In genomic region chr13:43487885-43488284, GRCh38 we compare ENCODE assay signal across 28 cellular contexts.
"Had no signal": no experiment of that assay in that cellular context is flagged by ENCODE, and none has a peak within 500 bp of the region (broad histone marks: within the 10 kb centered on the region; RNA-seq: fewer than 3 reads in every experiment).

No MANE protein-coding gene starts in this region.

- H3K27me3 ChIP-seq: colonic mucosa, esophagus squamous epithelium, gastrocnemius medialis, heart right ventricle had no signal

- H3K36me3 Mint-ChIP-seq: immature natural killer cell, mesothelial cell of epicardium had no signal

- H3K9me3 Mint-ChIP-seq: endodermal cell had no signal

- H3K4me1 ChIP-seq: colonic mucosa, esophagus squamous epithelium, lower lobe of right lung had no signal

- H3K9me3 ChIP-seq: colonic mucosa, esophagus squamous epithelium, gastrocnemius medialis, heart right ventricle, lower lobe of right lung, mucosa of descending colon had no signal

- H3K27ac Mint-ChIP-seq: dendritic cell treated with granulocyte-macrophage colony-stimulating factor and Interleukin-4, amounts not matched to agents 40 ng/mL and 50 ng/mL, for 4 days; effector memory CD8-positive, alpha-beta T cell; endodermal cell; immature natural killer cell; mesothelial cell of epicardium had no signal

- DNase-seq: colonic mucosa; cortex of kidney; effector CD8-positive, alpha-beta T cell; effector memory CD8-positive, alpha-beta T cell; endodermal cell; erythroblast; esophagus squamous epithelium; foreskin fibroblast; foreskin melanocyte; gastrocnemius medialis; glutamatergic neuron; head of caudate nucleus; heart right ventricle; hippocampal formation; immature natural killer cell; islet precursor cell; kidney; kidney glomerular epithelial cell; left colon; left ventricle myocardium superior; lower lobe of right lung; mesenchymal stem cell; mucosa of descending colon had no signal

- ATAC-seq: effector memory CD8-positive, alpha-beta T cell; esophagus mucosa; gastrocnemius medialis; left colon; left lobe of liver; lower lobe of right lung; mucosa of descending colon had no signal

- H3K4me3 Mint-ChIP-seq: dendritic cell treated with granulocyte-macrophage colony-stimulating factor and Interleukin-4, amounts not matched to agents 40 ng/mL and 50 ng/mL, for 4 days; effector memory CD8-positive, alpha-beta T cell; endodermal cell; immature natural killer cell; mesothelial cell of epicardium had no signal

- H3K27me3 Mint-ChIP-seq: dendritic cell treated with granulocyte-macrophage colony-stimulating factor and Interleukin-4, amounts not matched to agents 40 ng/mL and 50 ng/mL, for 4 days had no signal

- H3K36me3 ChIP-seq: colonic mucosa, esophagus squamous epithelium, gastrocnemius medialis, heart right ventricle, lower lobe of right lung had no signal

- H3K4me3 ChIP-seq: colonic mucosa, esophagus squamous epithelium, gastrocnemius medialis, heart right ventricle, lower lobe of right lung, mucosa of descending colon had no signal

- H3K27ac ChIP-seq: colonic mucosa, epithelial cell of prostate, esophagus squamous epithelium, gastrocnemius medialis, lower lobe of right lung had no signal

- H3K4me1 Mint-ChIP-seq: endodermal cell, immature natural killer cell, mesothelial cell of epicardium had no signal
